18 cellular contexts compared by ENCODE assay signal in the genomic region with DNA sequence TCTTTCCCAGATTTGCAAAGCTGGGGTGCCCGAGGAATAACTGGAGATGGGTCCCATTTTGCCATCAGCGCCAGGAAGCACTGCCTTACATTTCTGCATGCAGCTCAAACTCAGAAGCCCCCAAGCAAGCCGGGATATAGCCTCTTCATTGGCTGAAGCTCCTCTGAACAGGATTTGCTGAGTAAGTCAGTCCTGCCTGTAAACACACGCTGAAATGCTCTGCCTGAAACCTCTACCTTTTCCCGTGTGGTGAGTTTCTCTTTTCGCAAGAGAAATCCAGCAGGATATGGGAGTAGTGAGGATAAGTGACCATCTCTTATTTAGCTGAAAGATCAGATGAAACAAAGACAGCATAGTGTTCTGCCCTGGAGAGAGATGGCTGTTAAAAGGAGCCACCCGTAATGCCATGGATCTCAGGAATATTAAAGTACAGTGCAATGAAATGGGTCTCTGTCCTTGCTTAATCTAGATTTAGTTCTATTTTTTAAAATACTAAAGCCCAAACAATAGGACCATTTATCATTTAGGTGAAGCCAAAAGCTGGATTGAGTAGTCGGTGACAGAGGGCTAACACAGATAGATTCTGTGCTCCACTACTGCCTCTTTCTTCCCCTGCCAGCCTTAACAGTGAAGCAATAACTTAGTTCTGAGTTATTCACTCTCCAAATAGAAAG.
DNase-seq lines count a peak whose midpoint lies in the region; TF ChIP-seq lines count a peak whose summit lies in the region.
"Had no signal": no experiment of that assay in that cellular context is flagged by ENCODE, and none has a peak within 500 bp of the region (broad histone marks: within the 10 kb centered on the region; RNA-seq: fewer than 3 reads in every experiment).

No MANE protein-coding gene starts in this region.

- no peaks in the 10 kb centered on the region for H3F3A ChIP-seq in GM23248 (ENCODE audit: insufficient read depth)

- no peak overlapping the region for H3K9ac ChIP-seq in GM23248
- H3K9ac ChIP-seq: BLaER1, KMS-11 had no signal

- WGBS in mesodermal cell (ENCODE audit: insufficient coverage in 2 of 2), 2 experiments = 57 to 64% methylated on average over 5 to 6 of the region's 8 CpGs
- WGBS in GM23248 (ENCODE audit: low coverage in 1 of 2, low lambda C conversion rate in 2 of 2, missing lambda C conversion rate in 2 of 2), 2 experiments = 18 to 24% methylated on average over 8 of the region's 8 CpGs

- H3K4me3 ChIP-seq in mesodermal cell (ENCODE audit: extremely low read depth, insufficient read depth, low read length, poor library complexity, severe bottlenecking) (no peak overlapping the region), GM23248 (no peak overlapping the region), brain microvascular endothelial cell (ENCODE audit: low read depth, low read length) (no peak overlapping the region)
- H3K4me3 ChIP-seq: adrenal gland, BLaER1, upper lobe of left lung had no signal

- no peak overlapping the region for H2AFZ ChIP-seq in GM23248

- no peaks in the 10 kb centered on the region for H3K9me2 ChIP-seq in GM23248 (ENCODE audit: insufficient read depth)

- H3K9me3 ChIP-seq in mesodermal cell (ENCODE audit: control insufficient read depth, low read length) = no peaks in the 10 kb centered on the region
- no peaks in the 10 kb centered on the region for H3K9me3 ChIP-seq in GM23248 (ENCODE audit: low read depth)
- H3K9me3 ChIP-seq: adrenal gland, BLaER1, upper lobe of left lung had no signal

- H4K20me1 ChIP-seq in GM23248 (ENCODE audit: insufficient read depth) = no peaks in the 10 kb centered on the region
- H4K20me1 ChIP-seq: BLaER1 had no signal

- H3K4me1 ChIP-seq in mesodermal cell (ENCODE audit: control insufficient read depth, insufficient read depth, low read length, poor library complexity, severe bottlenecking) (no peaks in the 10 kb centered on the region), GM23248 (ENCODE audit: insufficient read depth) (no peaks in the 10 kb centered on the region)
- H3K4me1 ChIP-seq: adrenal gland, BLaER1, foreskin keratinocyte, upper lobe of left lung had no signal

- TF ChIP-seq CTCF in brain microvascular endothelial cell (IDR thresholded peaks at IDR 0.05; ENCODE audit: low read depth, low read length, missing control alignments) = no peak

- peaks cover 5% of the 10 kb centered on the region for H3K27me3 ChIP-seq in GM23248 (replicated peaks; ENCODE audit: insufficient read depth)
- H3K27me3 ChIP-seq in brain microvascular endothelial cell (replicated peaks) = no peaks in the 10 kb centered on the region
- H3K27me3 ChIP-seq: adrenal gland, BLaER1, foreskin keratinocyte, upper lobe of left lung had no signal

- peak; percentile 48 for DNase-seq in NCI-H82 (lab: John Stamatoyannopoulos, UW)
- no peak for DNase-seq in NCI-H82 treated with DMSO at 0.1 percent for 48 hours (lab: John Stamatoyannopoulos, UW; ENCODE audit: unreplicated experiment)
- DNase-seq in caudate nucleus (lab: John Stamatoyannopoulos, UW) = peak in 7 of 61 donors; percentile 11 to 35 (median 19)
- DNase-seq in GM23248 = no peak
- no peak for DNase-seq in brain microvascular endothelial cell
- no peak for DNase-seq in central memory CD4-positive, alpha-beta T cell
- DNase-seq: 8988T; activated CD4-positive, CD25-positive, alpha-beta regulatory T cell; foreskin keratinocyte; naive B cell; NCI-H1105 treated with DMSO at 0.1 percent for 48 hours; T-helper 2 cell; upper lobe of left lung had no signal

- H3K36me3 ChIP-seq in mesodermal cell (ENCODE audit: control insufficient read depth, insufficient read depth, low read length) = no peaks in the 10 kb centered on the region
- H3K36me3 ChIP-seq in GM23248 (ENCODE audit: low read depth) = no peaks in the 10 kb centered on the region
- H3K36me3 ChIP-seq in brain microvascular endothelial cell (replicated peaks) = no peaks in the 10 kb centered on the region
- H3K36me3 ChIP-seq: adrenal gland, BLaER1, upper lobe of left lung had no signal

- H3K27ac ChIP-seq in caudate nucleus (ENCODE audit: low read depth, low read length) = peak overlapping the region; percentile 32
- peak overlapping the region; percentile 18 for H3K27ac ChIP-seq in mesodermal cell (ENCODE audit: low read depth, low read length, severe bottlenecking)
- peak overlapping the region; percentile 69 for H3K27ac ChIP-seq in temporal lobe (ENCODE audit: low read depth, low read length)
- H3K27ac ChIP-seq in GM23248 = no peak overlapping the region
- H3K27ac ChIP-seq in brain microvascular endothelial cell = no peak overlapping the region
- H3K27ac ChIP-seq: BLaER1, foreskin keratinocyte, KMS-11, upper lobe of left lung had no signal

- H3K4me2 ChIP-seq in GM23248 (ENCODE audit: unreplicated experiment) = no peak overlapping the region
- H3K4me2 ChIP-seq: BLaER1, KMS-11 had no signal

- no peaks in the 10 kb centered on the region for H3K79me2 ChIP-seq in GM23248 (ENCODE audit: insufficient read depth)

- in situ Hi-C loops in GM23248 (cut with MboI) (no loop called here), brain microvascular endothelial cell (cut with HindIII; ENCODE audit: low pct_ligation_motif_present, low sequenced_read_pairs) (no loop called here)

Comparison
In these comparisons a context has a peak if more than half of its experiments do, and no peak if none do; other contexts are left out.
1. H3K27ac ChIP-seq: peak in caudate nucleus (single experiment), mesodermal cell (single experiment) and temporal lobe (single experiment); none in GM23248 (single experiment) and brain microvascular endothelial cell (single experiment).